Comparison of ENCODE assay signal across 1 cellular context in genomic region chr3:36993326-36994283, GRCh38.
TF ChIP-seq lines count a peak whose summit lies in the region.

MLH1 (plus strand) TSS chr3:36993518; CDS start chr3:36993548, 30 bp downstream.

TF ChIP-seq in HepG2, 621 proteins besides CTCF, POLR2A, EP300 and RAD21 (continued from another document and continues in another):
- TF ChIP-seq ZSCAN21 (CRISPR knock-in tag; IDR thresholded peaks at IDR 0.05; ENCODE audit: borderline replicate concordance) (0 out of 2 replicates have a peak, but pooled peaks have one; percentile 81), CBFB (CRISPR knock-in tag; IDR thresholded peaks at IDR 0.05) (no peak), ZNF510 (CRISPR knock-in tag; IDR thresholded peaks at IDR 0.05; ENCODE audit: low read depth) (0 out of 2 replicates have a peak, but pooled peaks have one; percentile 27), MAFF (IDR thresholded peaks at IDR 0.05; ENCODE audit: low read depth, low read length) (no peak), TFDP2 (CRISPR knock-in tag; IDR thresholded peaks at IDR 0.05) (peak; percentile 96), HMGXB4 (CRISPR knock-in tag; IDR thresholded peaks at IDR 0.05; ENCODE audit: borderline replicate concordance in 1 of 2, low read depth in 1 of 2) (no peak; a peak in 2 of 4 replicates), DNMT1 (CRISPR knock-in tag; IDR thresholded peaks at IDR 0.05) (no peak), ZFP90 (CRISPR knock-in tag; IDR thresholded peaks at IDR 0.05; ENCODE audit: borderline replicate concordance) (peak; percentile 50; the same call in 1 of the 2 replicates), XBP1 (CRISPR knock-in tag; IDR thresholded peaks at IDR 0.05) (peak; percentile 58; the same call in 1 of the 2 replicates), CAMTA2 (CRISPR knock-in tag; IDR thresholded peaks at IDR 0.05; ENCODE audit: borderline replicate concordance) (0 out of 2 replicates have a peak, but pooled peaks have one; percentile 36), ZNF354B (CRISPR knock-in tag; IDR thresholded peaks at IDR 0.05) (no peak), HOXA5 (CRISPR knock-in tag; IDR thresholded peaks at IDR 0.05) (peak; percentile 68; the same call in 1 of the 2 replicates), SMAD3 (CRISPR knock-in tag; IDR thresholded peaks at IDR 0.05) (peak; percentile 55; the same call in 1 of the 2 replicates), ZFP36 (IDR thresholded peaks at IDR 0.05; ENCODE audit: borderline replicate concordance, low read depth, low read length, partially characterized antibody) (no peak), ZBTB1 (CRISPR knock-in tag; IDR thresholded peaks at IDR 0.05; ENCODE audit: borderline replicate concordance) (no peak), SATB2 (CRISPR knock-in tag; IDR thresholded peaks at IDR 0.05) (peak; percentile 31; the same call in 1 of the 2 replicates), NR2C2 (CRISPR knock-in tag; IDR thresholded peaks at IDR 0.05; ENCODE audit: borderline replicate concordance) (no peak; the same call in 1 of the 2 replicates), E2F5 (CRISPR knock-in tag; conservative IDR thresholded peaks at IDR 0.05) (peak; percentile 34; the same call in 1 of the 2 replicates), HNRNPL (IDR thresholded peaks at IDR 0.05; ENCODE audit: low read depth, low read length) (peak; percentile 65; the same call in 1 of the 2 replicates), MAFK (conservative IDR thresholded peaks at IDR 0.05 in 1 of 2, IDR thresholded peaks at IDR 0.05 in 1 of 2; ENCODE audit: low read length in 2 of 2) (no peak), ZNF761 (CRISPR knock-in tag; conservative IDR thresholded peaks at IDR 0.05) (0 out of 2 replicates have a peak, but pooled peaks have one; percentile 1), SOX6 (IDR thresholded peaks at IDR 0.05) (no peak), SOX6 (CRISPR knock-in tag; IDR thresholded peaks at IDR 0.05) (peak; percentile 60), CCDC6 (CRISPR knock-in tag; IDR thresholded peaks at IDR 0.05) (peak; percentile 90), DMTF1 (CRISPR knock-in tag; IDR thresholded peaks at IDR 0.05) (0 out of 2 replicates have a peak, but pooled peaks have one; percentile 52), ZNF136 (CRISPR knock-in tag; IDR thresholded peaks at IDR 0.05; ENCODE audit: low read depth) (no peak; the same call in 1 of the 2 replicates), ZNF749 (CRISPR knock-in tag; IDR thresholded peaks at IDR 0.05; ENCODE audit: borderline replicate concordance) (peak; percentile 66; the same call in 1 of the 2 replicates), ZNF317 (CRISPR knock-in tag; IDR thresholded peaks at IDR 0.05) (no peak), ARNT (IDR thresholded peaks at IDR 0.05) (no peak), ZNF770 (CRISPR knock-in tag; IDR thresholded peaks at IDR 0.05) (peak; percentile 50; the same call in 1 of the 2 replicates), TRAFD1 (CRISPR knock-in tag; IDR thresholded peaks at IDR 0.05; ENCODE audit: borderline replicate concordance) (no peak), ZNF704 (CRISPR knock-in tag; IDR thresholded peaks at IDR 0.05; ENCODE audit: borderline replicate concordance) (0 out of 2 replicates have a peak, but pooled peaks have one; percentile 2), MAZ (IDR thresholded peaks at IDR 0.05; ENCODE audit: borderline replicate concordance, low read depth, low read length) (no peak), MAZ (CRISPR knock-in tag; IDR thresholded peaks at IDR 0.05; ENCODE audit: low read depth) (peak; percentile 19; the same call in 1 of the 2 replicates), CREM (IDR thresholded peaks at IDR 0.05) (peak; percentile 95), CREM (CRISPR knock-in tag; IDR thresholded peaks at IDR 0.05) (no peak), ZSCAN25 (CRISPR knock-in tag; IDR thresholded peaks at IDR 0.05) (peak; percentile 11; the same call in 1 of the 2 replicates), TRIM22 (IDR thresholded peaks at IDR 0.05) (no peak), NFYB (CRISPR knock-in tag; IDR thresholded peaks at IDR 0.05) (peak; percentile 98), USF2 (IDR thresholded peaks at IDR 0.05; ENCODE audit: low read depth, low read length) (peak; percentile 44), USF2 (CRISPR knock-in tag; IDR thresholded peaks at IDR 0.05; ENCODE audit: borderline replicate concordance) (no peak; the same call in none of the 2 replicates), ZNF24 (IDR thresholded peaks at IDR 0.05) (no peak), ZFY (CRISPR knock-in tag; IDR thresholded peaks at IDR 0.05) (peak; percentile 87), GMEB2 (CRISPR knock-in tag; IDR thresholded peaks at IDR 0.05; ENCODE audit: low read depth) (peak; percentile 19; the same call in 1 of the 2 replicates), PBX3 (CRISPR knock-in tag; IDR thresholded peaks at IDR 0.05; ENCODE audit: borderline replicate concordance) (peak; percentile 93), ZNF572 (CRISPR knock-in tag; IDR thresholded peaks at IDR 0.05) (no peak), GTF3A (CRISPR knock-in tag; conservative IDR thresholded peaks at IDR 0.05) (no peak)
